Comparison of ENCODE assay signal across 11 cellular contexts in the genomic region with DNA sequence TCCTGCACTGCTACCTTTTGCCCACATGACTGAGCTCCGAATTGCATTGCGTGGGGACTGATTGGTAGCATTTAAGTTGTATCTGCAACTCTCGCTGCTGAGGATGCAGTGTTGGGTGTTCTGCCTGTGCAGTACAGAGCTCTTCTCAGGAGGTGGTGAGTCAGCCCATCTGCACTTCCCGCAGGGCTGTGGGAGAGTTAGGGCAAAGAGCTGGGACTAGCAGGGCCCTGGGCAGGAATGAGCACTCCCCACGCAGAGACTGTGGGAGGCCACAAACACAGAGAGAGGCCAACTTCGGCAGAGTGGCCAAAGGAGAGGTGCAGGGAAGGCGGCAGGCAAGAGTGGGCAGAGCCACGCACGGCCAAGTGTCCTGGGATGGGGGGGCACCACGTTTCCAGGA.
DNase-seq lines count a peak whose midpoint lies in the region; ATAC-seq and TF ChIP-seq lines count a peak whose summit lies in the region.
"Had no signal": no experiment of that assay in that cellular context is flagged by ENCODE, and none has a peak within 500 bp of the region (broad histone marks: within the 10 kb centered on the region; RNA-seq: fewer than 3 reads in every experiment).

No MANE protein-coding gene starts in this region.

- H3K9me2 ChIP-seq in OCI-LY7 (ENCODE audit: insufficient read depth, low read length) = no peaks in the 10 kb centered on the region

- H3K9me3 ChIP-seq in esophagus squamous epithelium (no peaks in the 10 kb centered on the region), endodermal cell (ENCODE audit: control insufficient read depth, low read length) (no peaks in the 10 kb centered on the region), OCI-LY7 (ENCODE audit: low read length) (no peaks in the 10 kb centered on the region)

- H3K27me3 Mint-ChIP-seq in endodermal cell (ENCODE audit: insufficient read depth) = peaks cover 11% of the 10 kb centered on the region

- H3K36me3 Mint-ChIP-seq in endodermal cell (ENCODE audit: low read depth) = no peaks in the 10 kb centered on the region
- H3K36me3 Mint-ChIP-seq: CD8-positive, alpha-beta memory T cell; naive thymus-derived CD4-positive, alpha-beta T cell had no signal

- no peak overlapping the region for H3K9ac ChIP-seq in endodermal cell (ENCODE audit: extremely low read depth, low read length, poor library complexity, severe bottlenecking)

- peaks cover 0 to 55% (median 8%) of the 10 kb centered on the region in 3 donors for H3K4me1 ChIP-seq in esophagus squamous epithelium
- no peaks in the 10 kb centered on the region for H3K4me1 ChIP-seq in endodermal cell (ENCODE audit: control insufficient read depth, insufficient read depth, low read length)
- H3K4me1 ChIP-seq in OCI-LY7 (ENCODE audit: insufficient read depth, low read length, poor library complexity, severe bottlenecking) = no peaks in the 10 kb centered on the region

- no peaks in the 10 kb centered on the region for H3K4me1 Mint-ChIP-seq in endodermal cell
- H3K4me1 Mint-ChIP-seq: activated naive CD8-positive, alpha-beta T cell treated with anti-CD3 and anti-CD28 coated beads, Interleukin-2, amount 50 U/mL, for 24 hours; CD8-positive, alpha-beta memory T cell had no signal

- peak; percentile 68 for DNase-seq in EH (ENCODE audit: low read depth)
- DNase-seq in RPMI8226 = peak; percentile 60
- no peak for DNase-seq in esophagus squamous epithelium (lab: John Stamatoyannopoulos, UW)
- DNase-seq in occipital lobe (lab: John Stamatoyannopoulos, UW) = peak; percentile 68
- no peak for DNase-seq in endodermal cell
- DNase-seq in OCI-LY7 (ENCODE audit: low spot score) = no peak
- DNase-seq in T-helper 1 cell = no peak
- DNase-seq: activated naive CD8-positive, alpha-beta T cell treated with anti-CD3 and anti-CD28 coated beads, Interleukin-2, amount 50 U/mL, for 24 hours; CD8-positive, alpha-beta memory T cell; naive thymus-derived CD4-positive, alpha-beta T cell had no signal

- POLR2A ChIA-PET in OCI-LY7 (lab: Charles Lee) = interaction anchor here (0.6 to 1.6 kb wide), 3 partner anchors 13 to 1908 kb away, joined by 3 read pairs; no protein-coding TSS in a partner anchor

- H3K36me3 ChIP-seq in esophagus squamous epithelium (no peaks in the 10 kb centered on the region), endodermal cell (ENCODE audit: control insufficient read depth, insufficient read depth, low read length) (no peaks in the 10 kb centered on the region), OCI-LY7 (ENCODE audit: insufficient read depth, low read length) (no peaks in the 10 kb centered on the region)

- H3K79me2 ChIP-seq in OCI-LY7 (ENCODE audit: insufficient read depth, low read depth, low read length) = no peaks in the 10 kb centered on the region

- no peak for TF ChIP-seq POLR2A in esophagus squamous epithelium (IDR thresholded peaks at IDR 0.05)

- H3K4me3 Mint-ChIP-seq in endodermal cell = no peak overlapping the region
- H3K4me3 Mint-ChIP-seq: activated naive CD8-positive, alpha-beta T cell treated with anti-CD3 and anti-CD28 coated beads, Interleukin-2, amount 50 U/mL, for 24 hours; CD8-positive, alpha-beta memory T cell; naive thymus-derived CD4-positive, alpha-beta T cell had no signal

- H4K20me1 ChIP-seq in OCI-LY7 (ENCODE audit: insufficient read depth, low read length) = no peaks in the 10 kb centered on the region

- intact Hi-C loops in esophagus squamous epithelium (cut with DNase I) = no loop called here
- intact Hi-C loops in OCI-LY7 (cut with micrococcal nuclease; ENCODE audit: unreplicated experiment) = no loop called here

- BruUV-seq in OCI-LY7 (replicated peaks; lab: Mats Ljungman, UMichigan) = no TSS peak

- no peak overlapping the region for H3K4me2 ChIP-seq in OCI-LY7 (ENCODE audit: low read length)

- no peak overlapping the region for H3K27ac Mint-ChIP-seq in endodermal cell
- H3K27ac Mint-ChIP-seq: activated naive CD8-positive, alpha-beta T cell treated with anti-CD3 and anti-CD28 coated beads, Interleukin-2, amount 50 U/mL, for 24 hours; CD8-positive, alpha-beta memory T cell; naive thymus-derived CD4-positive, alpha-beta T cell had no signal

- H3K9me3 Mint-ChIP-seq in endodermal cell = no peaks in the 10 kb centered on the region
- H3K9me3 Mint-ChIP-seq: activated naive CD8-positive, alpha-beta T cell treated with anti-CD3 and anti-CD28 coated beads, Interleukin-2, amount 50 U/mL, for 24 hours; CD8-positive, alpha-beta memory T cell; naive thymus-derived CD4-positive, alpha-beta T cell had no signal

- no peak for ATAC-seq in GM18517 (IDR thresholded peaks at IDR 0.05; ENCODE audit: unreplicated experiment)
- ATAC-seq: activated naive CD8-positive, alpha-beta T cell treated with anti-CD3 and anti-CD28 coated beads, Interleukin-2, amount 50 U/mL, for 24 hours; naive thymus-derived CD4-positive, alpha-beta T cell had no signal

- no peak overlapping the region for H2AFZ ChIP-seq in OCI-LY7 (ENCODE audit: low read length)

- H3K4me3 ChIP-seq in esophagus squamous epithelium = no peak overlapping the region
- no peak overlapping the region for H3K4me3 ChIP-seq in endodermal cell (ENCODE audit: low read length)
- H3K4me3 ChIP-seq in OCI-LY7 (ENCODE audit: low read depth, low read length, poor library complexity, severe bottlenecking) = no peak overlapping the region

- no peaks in the 10 kb centered on the region for H3K27me3 ChIP-seq in esophagus squamous epithelium
- H3K27me3 ChIP-seq in endodermal cell (ENCODE audit: control insufficient read depth, insufficient read depth, low read length, poor library complexity, severe bottlenecking) = no peaks in the 10 kb centered on the region

- H3K27ac ChIP-seq in esophagus squamous epithelium (peak overlapping the region in 3 of 4 donors; percentile 63 to 78 (median 77)), endodermal cell (ENCODE audit: low read depth, low read length) (no peak overlapping the region), OCI-LY7 (ENCODE audit: low read depth, low read length, poor library complexity, severe bottlenecking) (no peak overlapping the region)

- CTCF ChIA-PET in OCI-LY7 (lab: Charles Lee; ENCODE audit: unreplicated experiment) = no interaction called here

- 45 to 63% methylated on average over 6 of the region's 10 CpGs for WGBS in esophagus squamous epithelium, 2 donors
- WGBS in endodermal cell (ENCODE audit: insufficient coverage in 1 of 2, insufficient read length in 1 of 2), 2 experiments = 88 to 91% methylated on average over 8 to 10 of the region's 10 CpGs

- no peak for TF ChIP-seq CTCF in esophagus squamous epithelium (IDR thresholded peaks at IDR 0.05)
- no peak for TF ChIP-seq CTCF in endodermal cell (conservative IDR thresholded peaks at IDR 0.05)
- no peak for TF ChIP-seq CTCF in OCI-LY7 (conservative IDR thresholded peaks at IDR 0.05; ENCODE audit: low read length)

Comparison
In these comparisons a context has a peak if more than half of its experiments do, and no peak if none do; other contexts are left out.
1. DNase-seq: peak in EH (single experiment), RPMI8226 (single experiment) and occipital lobe (single experiment); none in esophagus squamous epithelium (single experiment), endodermal cell (single experiment), OCI-LY7 (single experiment) and T-helper 1 cell (0 of 5).
2. H3K27ac ChIP-seq: peak in esophagus squamous epithelium (3 of 4); none in endodermal cell (single experiment) and OCI-LY7 (single experiment).